In genomic region chr2:75481041-75481836, GRCh38 we compare ENCODE assay signal across 11 cellular contexts.
DNase-seq lines count a peak whose midpoint lies in the region; ATAC-seq and TF ChIP-seq lines count a peak whose summit lies in the region.
"Had no signal": no experiment of that assay in that cellular context is flagged by ENCODE, and none has a peak within 500 bp of the region (broad histone marks: within the 10 kb centered on the region; RNA-seq: fewer than 3 reads in every experiment).

No MANE protein-coding gene starts in this region.

- no peaks in the 10 kb centered on the region for H3K9me3 ChIP-seq in mucosa of descending colon

- H3K4me3 ChIP-seq in GM12864 (ENCODE audit: low read depth, low read length) (no peak overlapping the region), astrocyte of the cerebellum (ENCODE audit: low read depth, low read length) (no peak overlapping the region), mucosa of descending colon (no peak overlapping the region)
- H3K4me3 ChIP-seq: skin epidermis had no signal

- intact Hi-C loops in mucosa of descending colon (cut with DNase I, micrococcal nuclease) = no loop called here

- no peaks in the 10 kb centered on the region for H3K4me1 ChIP-seq in mucosa of descending colon (ENCODE audit: low read depth)

- in situ Hi-C loops in astrocyte of the cerebellum (cut with HindIII; ENCODE audit: low sequenced_read_pairs) = no loop called here

- no peaks in the 10 kb centered on the region for H3K36me3 ChIP-seq in mucosa of descending colon (ENCODE audit: low read depth)

- DNase-seq in GM12864 (ENCODE audit: low read depth) = no peak
- DNase-seq in NCI-H1417 treated with DMSO at 0.1 percent for 48 hours (lab: John Stamatoyannopoulos, UW) = peak; percentile 69
- no peak for DNase-seq in astrocyte of the cerebellum (ENCODE audit: low read depth)
- DNase-seq in mucosa of descending colon = peak in 1 of 3 donors; percentile 40
- DNase-seq in activated CD4-positive, alpha-beta T cell treated with anti-CD3 and anti-CD28 coated beads, Interleukin-2, amount 50 U/mL, for 4 hours = no peak
- DNase-seq in NCI-H2107 treated with DMSO at 0.1 percent for 48 hours (lab: John Stamatoyannopoulos, UW; ENCODE audit: unreplicated experiment) = no peak
- DNase-seq: activated T-cell treated with anti-CD3 and anti-CD28 coated beads, Interleukin-2, amount 50 U/mL, for 48 hours; head of caudate nucleus had no signal

- ATAC-seq in mucosa of descending colon = peak; percentile 56
- no peak for ATAC-seq in HG03565 (IDR thresholded peaks at IDR 0.05; ENCODE audit: unreplicated experiment)
- ATAC-seq in HG03108 (IDR thresholded peaks at IDR 0.05; ENCODE audit: unreplicated experiment) = no peak

- TF ChIP-seq CTCF in GM12864 (IDR thresholded peaks at IDR 0.05; ENCODE audit: low read depth, low read length, missing control alignments) = peak; percentile 41
- peak; percentile 51 for TF ChIP-seq CTCF in astrocyte of the cerebellum (IDR thresholded peaks at IDR 0.05; ENCODE audit: low read depth, low read length, missing control alignments)
- no peak for TF ChIP-seq CTCF in mucosa of descending colon (IDR thresholded peaks at IDR 0.05)
